ENCODE assay signal across 2 cellular contexts in the genomic region with DNA sequence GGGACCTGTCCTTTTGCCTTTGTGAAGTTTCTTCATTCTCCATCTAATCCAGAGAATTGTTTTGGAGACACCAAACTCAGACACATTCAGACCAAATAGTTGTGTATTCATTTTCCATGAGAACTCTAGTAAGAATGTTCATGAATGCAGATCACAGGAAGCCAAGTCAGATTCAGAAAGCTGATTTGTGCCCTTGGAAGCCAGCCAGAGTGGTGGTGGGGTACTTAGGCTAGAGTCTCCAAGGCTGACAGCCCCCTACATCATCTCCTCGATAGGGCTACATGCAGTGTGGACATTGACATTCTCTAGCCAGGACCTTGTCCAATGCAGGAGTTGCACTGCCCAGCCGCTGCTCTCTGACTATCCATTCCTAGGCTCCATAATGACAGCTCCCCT.
TF ChIP-seq lines count a peak whose summit lies in the region.

No MANE protein-coding gene starts in this region.

TF ChIP-seq in GM12891, 5 proteins besides CTCF, POLR2A, EP300 and RAD21:
- TF ChIP-seq POLR2AphosphoS5 (IDR thresholded peaks at IDR 0.05; ENCODE audit: low read depth, low read length) (no peak), POU2F2 (IDR thresholded peaks at IDR 0.05; ENCODE audit: low read depth, low read length) (no peak), SPI1 (IDR thresholded peaks at IDR 0.05; ENCODE audit: low read depth, low read length) (no peak), PAX5 (IDR thresholded peaks at IDR 0.05; ENCODE audit: insufficient read depth, low read length, severe bottlenecking) (no peak), TAF1 (IDR thresholded peaks at IDR 0.05; ENCODE audit: low read depth, low read length) (no peak)

TF ChIP-seq in IMR-90, 13 proteins besides CTCF, POLR2A, EP300 and RAD21:
- TF ChIP-seq MAZ (IDR thresholded peaks at IDR 0.05; ENCODE audit: borderline replicate concordance, low read depth, low read length) (no peak), BHLHE40 (IDR thresholded peaks at IDR 0.05; ENCODE audit: low read depth, low read length) (no peak), FOS (IDR thresholded peaks at IDR 0.05; ENCODE audit: low read depth, low read length) (no peak), CHD1 (IDR thresholded peaks at IDR 0.05; ENCODE audit: low read depth, low read length) (no peak), MAFK (IDR thresholded peaks at IDR 0.05; ENCODE audit: low read depth, low read length) (no peak), CEBPB (IDR thresholded peaks at IDR 0.05; ENCODE audit: low read depth, low read length) (no peak), NFE2L2 (IDR thresholded peaks at IDR 0.05; ENCODE audit: low read depth, low read length) (no peak), SMC3 (IDR thresholded peaks at IDR 0.05; ENCODE audit: low read depth, low read length) (no peak), RFX5 (IDR thresholded peaks at IDR 0.05; ENCODE audit: low read depth, low read length) (no peak), RCOR1 (IDR thresholded peaks at IDR 0.05; ENCODE audit: insufficient replicate concordance, low read length) (no peak), MXI1 (IDR thresholded peaks at IDR 0.05; ENCODE audit: borderline replicate concordance, low read depth, low read length) (no peak)
- TF ChIP-seq, protein P1, sequence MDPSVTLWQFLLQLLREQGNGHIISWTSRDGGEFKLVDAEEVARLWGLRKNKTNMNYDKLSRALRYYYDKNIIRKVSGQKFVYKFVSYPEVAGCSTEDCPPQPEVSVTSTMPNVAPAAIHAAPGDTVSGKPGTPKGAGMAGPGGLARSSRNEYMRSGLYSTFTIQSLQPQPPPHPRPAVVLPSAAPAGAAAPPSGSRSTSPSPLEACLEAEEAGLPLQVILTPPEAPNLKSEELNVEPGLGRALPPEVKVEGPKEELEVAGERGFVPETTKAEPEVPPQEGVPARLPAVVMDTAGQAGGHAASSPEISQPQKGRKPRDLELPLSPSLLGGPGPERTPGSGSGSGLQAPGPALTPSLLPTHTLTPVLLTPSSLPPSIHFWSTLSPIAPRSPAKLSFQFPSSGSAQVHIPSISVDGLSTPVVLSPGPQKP (IDR thresholded peaks at IDR 0.05; ENCODE audit: borderline replicate concordance, low read depth, low read length): no peak
- TF ChIP-seq, protein P2, sequence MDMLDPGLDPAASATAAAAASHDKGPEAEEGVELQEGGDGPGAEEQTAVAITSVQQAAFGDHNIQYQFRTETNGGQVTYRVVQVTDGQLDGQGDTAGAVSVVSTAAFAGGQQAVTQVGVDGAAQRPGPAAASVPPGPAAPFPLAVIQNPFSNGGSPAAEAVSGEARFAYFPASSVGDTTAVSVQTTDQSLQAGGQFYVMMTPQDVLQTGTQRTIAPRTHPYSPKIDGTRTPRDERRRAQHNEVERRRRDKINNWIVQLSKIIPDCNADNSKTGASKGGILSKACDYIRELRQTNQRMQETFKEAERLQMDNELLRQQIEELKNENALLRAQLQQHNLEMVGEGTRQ (IDR thresholded peaks at IDR 0.05; ENCODE audit: low read depth, low read length): no peak
